In the genomic region with DNA sequence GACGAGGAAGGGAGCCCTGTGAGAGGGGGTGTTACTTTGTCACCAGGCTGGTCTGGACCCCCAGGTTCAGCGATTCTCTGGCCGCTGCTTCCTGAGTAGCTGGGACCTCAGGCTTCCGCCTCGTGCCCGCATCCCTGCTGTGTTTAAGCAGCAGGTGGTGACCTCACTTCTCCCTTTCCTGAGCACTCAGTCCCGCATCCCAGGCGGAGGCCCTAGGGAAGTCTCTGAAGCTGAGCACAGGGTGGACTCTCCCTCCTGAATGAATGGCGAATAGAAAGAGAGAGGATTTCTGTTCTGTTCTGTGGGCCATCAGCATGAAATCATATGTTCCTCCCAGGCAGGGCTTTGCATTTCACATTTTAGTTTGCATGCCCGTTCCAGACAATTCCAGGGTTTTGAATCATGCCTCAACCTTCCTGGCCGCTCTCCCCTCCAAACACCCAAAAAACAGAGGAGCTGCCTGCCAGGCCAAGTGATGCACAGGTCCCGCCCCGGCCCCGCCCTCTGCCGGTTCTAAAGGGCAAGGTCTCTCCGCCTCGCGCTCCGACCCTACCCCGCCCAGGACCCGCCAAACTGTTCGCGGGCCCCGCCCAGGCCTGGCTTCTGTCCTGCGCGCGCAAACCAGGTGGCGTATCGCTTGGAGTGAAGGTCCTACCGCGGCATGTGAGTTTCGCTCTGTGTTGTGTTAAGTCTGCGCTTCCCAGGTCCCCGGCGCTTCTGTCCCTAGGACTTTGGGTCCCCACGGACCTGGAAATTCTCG, we compare ENCODE assay signal across 9 cellular contexts. TPM values are rescaled to one million over a fixed set of nuclear protein-coding genes. Genes with fewer than 3 reads are reported as not detected.
DNase-seq lines count a peak whose midpoint lies in the region; TF ChIP-seq lines count a peak whose summit lies in the region.
"Had no signal": no experiment of that assay in that cellular context is flagged by ENCODE, and none has a peak within 500 bp of the region (broad histone marks: within the 10 kb centered on the region; RNA-seq: fewer than 3 reads in every experiment).

No MANE protein-coding gene starts in this region.

- peak overlapping the region; percentile 86 for H3K4me3 Mint-ChIP-seq in glutamatergic neuron (ENCODE audit: unreplicated experiment)

- H3K27me3 ChIP-seq in parathyroid adenoma (ENCODE audit: control insufficient read depth, insufficient read depth, low read length) (no peaks in the 10 kb centered on the region), Peyer's patch (no peaks in the 10 kb centered on the region)

- no peaks in the 10 kb centered on the region for H3K4me1 Mint-ChIP-seq in glutamatergic neuron (ENCODE audit: low read depth, unreplicated experiment)

- peaks cover 20% of the 10 kb centered on the region for H3K36me3 Mint-ChIP-seq in glutamatergic neuron (ENCODE audit: unreplicated experiment)

- DNase-seq in NCI-H82 (lab: John Stamatoyannopoulos, UW) = peak; percentile 35
- DNase-seq in NCI-H82 treated with DMSO at 0.1 percent for 48 hours (lab: John Stamatoyannopoulos, UW; ENCODE audit: unreplicated experiment) = no peak
- peak; percentile 19 for DNase-seq in NCI-H1092 treated with DMSO at 0.1 percent for 48 hours (lab: John Stamatoyannopoulos, UW)
- peak; percentile 61 for DNase-seq in glutamatergic neuron
- DNase-seq in Peyer's patch = no peak
- DNase-seq in globus pallidus (ENCODE audit: low spot score) = no peak
- DNase-seq in hippocampal formation (lab: John Stamatoyannopoulos, UW) = no peak
- DNase-seq: Karpas-422 had no signal

- H2AFZ ChIP-seq in parathyroid adenoma = no peak overlapping the region

- H3K9me3 ChIP-seq in parathyroid adenoma (ENCODE audit: control insufficient read depth, low read length) (no peaks in the 10 kb centered on the region), Peyer's patch (peaks cover 0 to 63% (median 11%) of the 10 kb centered on the region in 4 donors)

- H3K36me3 ChIP-seq in parathyroid adenoma (ENCODE audit: control insufficient read depth, insufficient read depth, low read length) = no peaks in the 10 kb centered on the region
- no peaks in the 10 kb centered on the region for H3K36me3 ChIP-seq in Peyer's patch

- H3K4me3 ChIP-seq in parathyroid adenoma (ENCODE audit: low read depth, low read length) (no peak overlapping the region), Peyer's patch (no peak overlapping the region)

- peak overlapping the region; percentile 48 for H3K4me2 ChIP-seq in parathyroid adenoma (ENCODE audit: low read length)

- TF ChIP-seq POLR2A in Peyer's patch (IDR thresholded peaks at IDR 0.05) = no peak

- H3K4me1 ChIP-seq in parathyroid adenoma (no peaks in the 10 kb centered on the region), Peyer's patch (no peaks in the 10 kb centered on the region)

- H3K9me3 Mint-ChIP-seq in glutamatergic neuron (ENCODE audit: unreplicated experiment) = peaks cover 8% of the 10 kb centered on the region

- no peaks in the 10 kb centered on the region for H3K79me2 ChIP-seq in parathyroid adenoma

- peaks cover 10% of the 10 kb centered on the region for H3K27me3 Mint-ChIP-seq in glutamatergic neuron (ENCODE audit: unreplicated experiment)

- no peak overlapping the region for H3K27ac Mint-ChIP-seq in glutamatergic neuron (ENCODE audit: unreplicated experiment)

- no peak overlapping the region for H3K9ac ChIP-seq in parathyroid adenoma

- H3K27ac ChIP-seq in parathyroid adenoma (no peak overlapping the region), Peyer's patch (no peak overlapping the region)

- TF ChIP-seq CTCF in glutamatergic neuron (IDR thresholded peaks at IDR 0.05; ENCODE audit: partially characterized antibody, unreplicated experiment) (peak; percentile 21), parathyroid adenoma (IDR thresholded peaks at IDR 0.05) (no peak), Peyer's patch (IDR thresholded peaks at IDR 0.05) (no peak)

RNA-seq across cellular contexts. Expression of gene ZNF808, which starts 35.1 kb away (rescaled TPM):
- total RNA-seq in glutamatergic neuron (ENCODE audit: unreplicated experiment) (32.6 TPM), Peyer's patch (10 to 100 TPM; 30.5 to 56.9 (median 42.0) TPM)

RNA-seq across cellular contexts. Expression of gene ZNF578, which starts 39.0 kb away (rescaled TPM):
- total RNA-seq in glutamatergic neuron (ENCODE audit: unreplicated experiment) = 4.1 TPM
- total RNA-seq in Peyer's patch = under 1 TPM in 2 of 4 donors, not detected in 2; 0.40 to 0.53 TPM

Comparison
In these comparisons a context has a peak if more than half of its experiments do, and no peak if none do; other contexts are left out.
1. DNase-seq: peak in NCI-H82 (single experiment), NCI-H1092 treated with DMSO at 0.1 percent for 48 hours (single experiment) and glutamatergic neuron (single experiment); none in NCI-H82 treated with DMSO at 0.1 percent for 48 hours (single experiment), Peyer's patch (0 of 3), globus pallidus (single experiment) and hippocampal formation (0 of 2).